Comparison of ENCODE assay signal across 23 cellular contexts in genomic region chr19:23407597-23407996, GRCh38.
"Had no signal": no experiment of that assay in that cellular context is flagged by ENCODE, and none has a peak within 500 bp of the region (broad histone marks: within the 10 kb centered on the region; RNA-seq: fewer than 3 reads in every experiment).

No MANE protein-coding gene starts in this region.

- H3K4me1 Mint-ChIP-seq: memory B cell; naive thymus-derived CD4-positive, alpha-beta T cell had no signal

- H3K36me3 Mint-ChIP-seq: memory B cell; natural killer cell treated with Interleukin-12 subunit alpha and Interleukin-12 subunit beta and Interleukin-15 and Interleukin-18, amount 100 ng/mL, for 72 hours; stimulated activated naive B cell treated with anti-CD40 and anti-IgM and Interleukin-4, amounts not matched to agents 10 μg/mL and 1 μg/mL and 100 μg/mL, for 72 hours had no signal

- H3K27ac Mint-ChIP-seq: memory B cell; naive thymus-derived CD4-positive, alpha-beta T cell; natural killer cell treated with Interleukin-12 subunit alpha and Interleukin-12 subunit beta and Interleukin-15 and Interleukin-18, amount 100 ng/mL, for 72 hours; progenitor cell of endocrine pancreas; stimulated activated naive B cell treated with anti-CD40 and anti-IgM and Interleukin-4, amounts not matched to agents 10 μg/mL and 1 μg/mL and 100 μg/mL, for 72 hours had no signal

- H3K27ac ChIP-seq: left ventricle myocardium inferior, ovary, right atrium auricular region, stomach, testis, thyroid gland, upper lobe of left lung, vagina had no signal

- H3K4me1 ChIP-seq: left ventricle myocardium inferior, right atrium auricular region, stomach, testis, thyroid gland, upper lobe of left lung, vagina had no signal

- H3K9me3 Mint-ChIP-seq: memory B cell; natural killer cell treated with Interleukin-12 subunit alpha and Interleukin-12 subunit beta and Interleukin-15 and Interleukin-18, amount 100 ng/mL, for 72 hours; stimulated activated naive B cell treated with anti-CD40 and anti-IgM and Interleukin-4, amounts not matched to agents 10 μg/mL and 1 μg/mL and 100 μg/mL, for 72 hours had no signal

- H3K4me3 Mint-ChIP-seq: memory B cell; naive thymus-derived CD4-positive, alpha-beta T cell; natural killer cell treated with Interleukin-12 subunit alpha and Interleukin-12 subunit beta and Interleukin-15 and Interleukin-18, amount 100 ng/mL, for 72 hours; stimulated activated naive B cell treated with anti-CD40 and anti-IgM and Interleukin-4, amounts not matched to agents 10 μg/mL and 1 μg/mL and 100 μg/mL, for 72 hours had no signal

- H3K4me3 ChIP-seq: left ventricle myocardium inferior, lung, mucosa of descending colon, ovary, right atrium auricular region, skin epidermis, stomach, testis, thyroid gland, upper lobe of left lung, vagina had no signal

- H3K27me3 ChIP-seq: ovary, right atrium auricular region, stomach, testis, thyroid gland, upper lobe of left lung, vagina had no signal

- ATAC-seq: mucosa of descending colon; naive thymus-derived CD4-positive, alpha-beta T cell; sciatic nerve; stimulated activated naive B cell treated with anti-CD40 and anti-IgM and Interleukin-4, amounts not matched to agents 10 μg/mL and 1 μg/mL and 100 μg/mL, for 72 hours; stimulated activated naive CD8-positive, alpha-beta T cell treated with anti-CD3 and anti-CD28 coated beads, Interleukin-15, Interleukin-2, amounts not matched to agents 100 U/mL and 50 U/mL, for 24 hours had no signal

- H3K9me3 ChIP-seq: left ventricle myocardium inferior, mucosa of descending colon, ovary, right atrium auricular region, testis, thyroid gland, upper lobe of left lung, vagina had no signal

- H3K27me3 Mint-ChIP-seq: memory B cell; naive thymus-derived CD4-positive, alpha-beta T cell; progenitor cell of endocrine pancreas; stimulated activated naive B cell treated with anti-CD40 and anti-IgM and Interleukin-4, amounts not matched to agents 10 μg/mL and 1 μg/mL and 100 μg/mL, for 72 hours had no signal

- H3K36me3 ChIP-seq: left ventricle myocardium inferior, ovary, right atrium auricular region, stomach, thyroid gland, upper lobe of left lung, vagina had no signal

- DNase-seq: left ventricle myocardium inferior; midbrain; mucosa of descending colon; naive thymus-derived CD4-positive, alpha-beta T cell; ovary; stimulated activated CD4-positive, alpha-beta T cell treated with anti-CD3 and anti-CD28 coated beads, Interleukin-12 subunit alpha, Interleukin-12 subunit beta, amount 100 ng/mL, for 4 hours; stimulated activated CD4-positive, alpha-beta T cell treated with anti-CD3 and anti-CD28 coated beads, Interleukin-15, amount 100 ng/mL, for 24 hours; stimulated activated CD4-positive, alpha-beta T cell treated with anti-CD3 and anti-CD28 coated beads, Interleukin-2, amount 100 ng/mL, for 24 hours; stimulated activated CD4-positive, alpha-beta T cell treated with anti-CD3 and anti-CD28 coated beads, Interleukin-4, amount 100 ng/mL, for 1 hour; stimulated activated naive B cell treated with anti-CD40 and anti-IgM and Interleukin-4, amounts not matched to agents 10 μg/mL and 1 μg/mL and 100 μg/mL, for 72 hours; stimulated activated naive CD8-positive, alpha-beta T cell treated with anti-CD3 and anti-CD28 coated beads, Interleukin-15, Interleukin-2, amounts not matched to agents 100 U/mL and 50 U/mL, for 24 hours; stomach; testis; thyroid gland had no signal
